1 cellular context compared by ENCODE assay signal in the genomic region with DNA sequence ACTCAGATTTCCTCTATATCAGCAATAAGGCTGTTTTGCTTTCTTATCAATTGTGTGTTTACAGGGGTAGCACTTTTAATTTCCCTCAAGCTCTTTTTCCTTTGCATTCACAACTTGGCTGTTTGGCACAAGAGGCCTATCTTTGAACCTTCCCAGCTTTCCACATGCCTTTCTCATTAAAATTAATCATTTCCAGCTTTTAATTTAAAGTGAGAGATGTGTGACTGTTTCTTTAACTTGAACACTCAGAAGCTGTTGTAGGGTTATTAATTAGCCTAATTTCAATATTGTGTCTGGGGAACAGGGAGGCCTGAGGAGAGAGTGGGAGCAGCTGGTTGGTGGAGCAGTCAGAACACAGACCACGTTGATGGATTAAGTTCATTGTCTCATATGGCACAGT.
TF ChIP-seq lines count a peak whose summit lies in the region.

No MANE protein-coding gene starts in this region.

TF ChIP-seq in GM12878, 131 proteins besides CTCF, POLR2A, EP300 and RAD21:
- no peak for TF ChIP-seq YBX1 (IDR thresholded peaks at IDR 0.05)
- TF ChIP-seq CREB1 (IDR thresholded peaks at IDR 0.05; ENCODE audit: low read depth): no peak
- no peak for TF ChIP-seq MEF2B (IDR thresholded peaks at IDR 0.05; ENCODE audit: partially characterized antibody, poor library complexity, severe bottlenecking)
- no peak for TF ChIP-seq TCF12 (IDR thresholded peaks at IDR 0.05; ENCODE audit: low read depth, low read length)
- no peak for TF ChIP-seq CBX3 (IDR thresholded peaks at IDR 0.05; ENCODE audit: borderline replicate concordance, low read depth)
- TF ChIP-seq DPF2 (IDR thresholded peaks at IDR 0.05): no peak
- TF ChIP-seq, protein P1, sequence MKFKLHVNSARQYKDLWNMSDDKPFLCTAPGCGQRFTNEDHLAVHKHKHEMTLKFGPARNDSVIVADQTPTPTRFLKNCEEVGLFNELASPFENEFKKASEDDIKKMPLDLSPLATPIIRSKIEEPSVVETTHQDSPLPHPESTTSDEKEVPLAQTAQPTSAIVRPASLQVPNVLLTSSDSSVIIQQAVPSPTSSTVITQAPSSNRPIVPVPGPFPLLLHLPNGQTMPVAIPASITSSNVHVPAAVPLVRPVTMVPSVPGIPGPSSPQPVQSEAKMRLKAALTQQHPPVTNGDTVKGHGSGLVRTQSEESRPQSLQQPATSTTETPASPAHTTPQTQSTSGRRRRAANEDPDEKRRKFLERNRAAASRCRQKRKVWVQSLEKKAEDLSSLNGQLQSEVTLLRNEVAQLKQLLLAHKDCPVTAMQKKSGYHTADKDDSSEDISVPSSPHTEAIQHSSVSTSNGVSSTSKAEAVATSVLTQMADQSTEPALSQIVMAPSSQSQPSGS (IDR thresholded peaks at IDR 0.05; ENCODE audit: low read length): no peak
